In the genomic region with DNA sequence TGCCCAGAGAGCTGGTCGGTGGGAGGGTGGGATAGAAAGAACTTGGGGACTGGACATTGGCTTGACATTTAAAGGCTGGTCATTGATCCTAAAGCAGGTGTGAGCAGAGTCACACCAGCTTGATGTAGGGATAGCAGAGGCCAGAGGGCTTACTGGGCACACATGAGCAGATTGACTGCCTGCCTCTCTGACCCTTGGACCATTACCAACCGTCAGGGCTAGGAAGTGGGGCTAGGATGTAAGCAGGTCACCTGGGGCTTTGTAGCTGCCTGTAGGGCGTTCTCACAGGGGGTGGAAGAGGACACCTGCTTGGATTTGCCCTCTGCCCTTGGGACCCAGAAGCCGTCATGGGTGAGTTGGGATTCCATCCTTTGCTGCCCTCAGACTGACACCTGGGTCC, we compare ENCODE assay signal across 20 cellular contexts. TPM values are rescaled to one million over a fixed set of nuclear protein-coding genes. Genes with fewer than 3 reads are reported as not detected.
DNase-seq lines count a peak whose midpoint lies in the region; ATAC-seq, FAIRE-seq and TF ChIP-seq lines count a peak whose summit lies in the region.
"Had no signal": no experiment of that assay in that cellular context is flagged by ENCODE, and none has a peak within 500 bp of the region (broad histone marks: within the 10 kb centered on the region; RNA-seq: fewer than 3 reads in every experiment).

No MANE protein-coding gene starts in this region.

- H3K79me1 ChIP-seq in trophoblast cell (ENCODE audit: low read length): no peaks in the 10 kb centered on the region

- ATAC-seq in HepG2 (peak; percentile 68), right lobe of liver (no peak)
- ATAC-seq: A549; CD8-positive, alpha-beta T cell had no signal

- no peak overlapping the region for H3K23ac ChIP-seq in trophoblast cell (ENCODE audit: low read length)

- FAIRE-seq in HepG2 (lab: Jason Lieb, UNC): no peak
- FAIRE-seq: A549, D721Med, G401.6, GM12891, GM19239 had no signal

- H3K9me3 ChIP-seq in HepG2 (ENCODE audit: low read length) (no peaks in the 10 kb centered on the region), right lobe of liver (no peaks in the 10 kb centered on the region), trophoblast cell (ENCODE audit: insufficient read depth, low read depth, low read length) (peaks cover 3% of the 10 kb centered on the region)
- H3K9me3 ChIP-seq: A549, Caco-2 had no signal

- intact Hi-C loops in HepG2 (cut with micrococcal nuclease; ENCODE audit: unreplicated experiment): no loop called here
- intact Hi-C loops in right lobe of liver (cut with DNase I): no loop called here

- no peaks in the 10 kb centered on the region for H3K27me3 ChIP-seq in HepG2 (ENCODE audit: control insufficient read depth in 1 of 2, insufficient read depth in 2 of 2, low read length in 2 of 2)
- no peaks in the 10 kb centered on the region for H3K27me3 ChIP-seq in right lobe of liver
- no peaks in the 10 kb centered on the region for H3K27me3 ChIP-seq in trophoblast cell (ENCODE audit: insufficient read depth, low read length)
- H3K27me3 ChIP-seq: BLaER1 treated with 17β-estradiol and CSF1 and Interleukin-3, amounts not matched to agents 10 nM and 100 nM had no signal

- WGBS in HepG2 (ENCODE audit: low lambda C conversion rate): 5% methylated on average over 1 of the region's 4 CpGs
- WGBS in right lobe of liver (ENCODE audit: insufficient coverage, low coverage, low lambda C conversion rate, missing lambda C conversion rate): 67% methylated on average over 1 of the region's 4 CpGs
- WGBS in trophoblast cell (ENCODE audit: extremely low coverage, insufficient coverage, insufficient read length): no CpG with 5 or more reads among the region's 4 CpGs

- no peaks in the 10 kb centered on the region for H4K20me1 ChIP-seq in HepG2 (ENCODE audit: insufficient read depth, low read length)
- H4K20me1 ChIP-seq: BLaER1 treated with 17β-estradiol and CSF1 and Interleukin-3, amounts not matched to agents 10 nM and 100 nM had no signal

- DNase-seq in HepG2 (ENCODE audit: low spot score): no peak
- no peak for DNase-seq in right lobe of liver
- DNase-seq in trophoblast cell: no peak
- DNase-seq in activated CD4-positive, CD25-positive, alpha-beta regulatory T cell treated with anti-CD3 and anti-CD28 coated beads, Interleukin-2, amount 50 U/mL, for 72 hours: no peak
- DNase-seq in stimulated activated CD4-positive, alpha-beta T cell treated with anti-CD3 and anti-CD28 coated beads, Interleukin-12 subunit alpha, Interleukin-12 subunit beta, amount 100 ng/mL, for 4 hours: no peak
- DNase-seq: AML-193; Caco-2; Calu3; CD4-positive, alpha-beta T cell; CD8-positive, alpha-beta T cell; DMS79 treated with DMSO at 0.1 percent for 48 hours; GF-D8 had no signal

- H2AFZ ChIP-seq in HepG2 (ENCODE audit: low read length) (no peak overlapping the region), trophoblast cell (ENCODE audit: insufficient read depth, low read length, poor library complexity) (no peak overlapping the region)

- no peak for TF ChIP-seq RAD21 in HepG2 (CRISPR knock-in tag; IDR thresholded peaks at IDR 0.05)

- H2BK12ac ChIP-seq in trophoblast cell (ENCODE audit: low read length): peak overlapping the region; percentile 15

- H3K79me2 ChIP-seq in HepG2 (ENCODE audit: insufficient read depth, low read length): no peaks in the 10 kb centered on the region
- no peaks in the 10 kb centered on the region for H3K79me2 ChIP-seq in trophoblast cell (ENCODE audit: control insufficient read depth, insufficient read depth, low read length, poor library complexity)

- H3K18ac ChIP-seq in trophoblast cell (ENCODE audit: low read length): no peak overlapping the region

- in situ Hi-C loops in HepG2 (cut with HindIII; ENCODE audit: extremely low pct_ligation_motif_present, low pct_unique_long_range_greater_than_20kb): no loop called here

- H2AK5ac ChIP-seq in trophoblast cell (ENCODE audit: low read length): peak overlapping the region; percentile 4

- H3K4me2 ChIP-seq in HepG2 (ENCODE audit: low read depth, low read length) (no peak overlapping the region), trophoblast cell (ENCODE audit: low read length) (no peak overlapping the region)
- H3K4me2 ChIP-seq: A549 had no signal

- H2BK120ac ChIP-seq in trophoblast cell (ENCODE audit: insufficient read depth, low read length, poor library complexity): no peak overlapping the region

- no TSS peak for BruUV-seq in HepG2 (replicated peaks; lab: Mats Ljungman, UMichigan)

- H4K12ac ChIP-seq in trophoblast cell (ENCODE audit: low read depth, low read length): no peak overlapping the region

- H3K4me1 ChIP-seq in HepG2 (ENCODE audit: insufficient read depth, low read length): peaks cover 7% of the 10 kb centered on the region
- H3K4me1 ChIP-seq in right lobe of liver: no peaks in the 10 kb centered on the region
- H3K4me1 ChIP-seq in trophoblast cell (ENCODE audit: control insufficient read depth in 1 of 2, insufficient read depth in 2 of 2, low read length in 2 of 2): peaks cover 6 to 8% of the 10 kb centered on the region in 2 experiments
- H3K4me1 ChIP-seq: A549 had no signal

- H4K91ac ChIP-seq in trophoblast cell (ENCODE audit: low read depth, low read length): no peak overlapping the region

- H3K4me3 ChIP-seq in HepG2 (replicated peaks in 1 of 3; ENCODE audit: insufficient read depth in 1 of 3, low read depth in 2 of 3, low read length in 3 of 3) (no peak overlapping the region), right lobe of liver (no peak overlapping the region), trophoblast cell (ENCODE audit: low read depth, low read length) (no peak overlapping the region)
- H3K4me3 ChIP-seq: A549; BLaER1 treated with 17β-estradiol and CSF1 and Interleukin-3, amounts not matched to agents 10 nM and 100 nM had no signal

- H3K36me3 ChIP-seq in HepG2 (replicated peaks in 1 of 2; ENCODE audit: control insufficient read depth in 1 of 2, insufficient read depth in 2 of 2, low read length in 2 of 2): no peaks in the 10 kb centered on the region
- H3K36me3 ChIP-seq in right lobe of liver: no peaks in the 10 kb centered on the region
- no peaks in the 10 kb centered on the region for H3K36me3 ChIP-seq in trophoblast cell (ENCODE audit: control insufficient read depth in 1 of 2, insufficient read depth in 2 of 2, low read length in 2 of 2)
- H3K36me3 ChIP-seq: BLaER1 treated with 17β-estradiol and CSF1 and Interleukin-3, amounts not matched to agents 10 nM and 100 nM had no signal

- H3K27ac ChIP-seq in HepG2 (ENCODE audit: extremely low read length, insufficient read depth, low read length) (no peak overlapping the region), right lobe of liver (no peak overlapping the region), trophoblast cell (ENCODE audit: low read depth, low read length) (no peak overlapping the region)
- H3K27ac ChIP-seq: 22Rv1; A549; BLaER1 treated with 17β-estradiol and CSF1 and Interleukin-3, amounts not matched to agents 10 nM and 100 nM; C4-2B had no signal

- TF ChIP-seq POLR2A in HepG2 (IDR thresholded peaks at IDR 0.05; ENCODE audit: insufficient read depth in 1 of 2, low read depth in 2 of 2, low read length in 2 of 2) (no peak), right lobe of liver (IDR thresholded peaks at IDR 0.05) (no peak)

- H4K8ac ChIP-seq in trophoblast cell (ENCODE audit: low read depth, low read length): no peak overlapping the region

- peak overlapping the region; percentile 4 for H3K14ac ChIP-seq in trophoblast cell (ENCODE audit: low read length)

- no peak for TF ChIP-seq EP300 in HepG2 (IDR thresholded peaks at IDR 0.05; ENCODE audit: low read depth in 2 of 2, low read length in 2 of 2)
- no peak for TF ChIP-seq EP300 in HepG2 (CRISPR knock-in tag; IDR thresholded peaks at IDR 0.05; ENCODE audit: borderline replicate concordance)

- CTCF ChIA-PET in HepG2 (lab: Yijun Ruan, JAX; ENCODE audit: low intra/inter-chr PET ratio, low total read pairs): no interaction called here

- POLR2A ChIA-PET in HepG2 (lab: Yijun Ruan, JAX): no interaction called here

- H3K4ac ChIP-seq in trophoblast cell (ENCODE audit: low read depth, low read length): no peak overlapping the region

- no peak overlapping the region for H2BK5ac ChIP-seq in trophoblast cell (ENCODE audit: low read depth, low read length, poor library complexity)

- H3K9ac ChIP-seq in HepG2 (ENCODE audit: insufficient read depth, low read depth, low read length) (no peak overlapping the region), trophoblast cell (ENCODE audit: low read length) (no peak overlapping the region)
- H3K9ac ChIP-seq: BLaER1 treated with 17β-estradiol and CSF1 and Interleukin-3, amounts not matched to agents 10 nM and 100 nM had no signal

- no peak for TF ChIP-seq CTCF in HepG2 (CRISPR knock-in tag; IDR thresholded peaks at IDR 0.05)
- TF ChIP-seq CTCF in right lobe of liver (IDR thresholded peaks at IDR 0.05): no peak

TF ChIP-seq in HepG2, 621 proteins besides CTCF, POLR2A, EP300 and RAD21:
- TF ChIP-seq SOX6 (IDR thresholded peaks at IDR 0.05): no peak
- no peak for TF ChIP-seq SOX6 (CRISPR knock-in tag; IDR thresholded peaks at IDR 0.05)

RNA-seq across cellular contexts. Expression of gene SMPD3, which starts 11.1 kb away (rescaled TPM):
- total RNA-seq in HepG2 (2016; rRNA removed; fragmentation: Illumina TruSeq; extraction: Trizol) (0.07 TPM in 1 of 2 replicates, not detected in the other), right lobe of liver (10 to 100 TPM in 2 of 6 experiments, 1 to 10 TPM in 2, under 1 TPM in 2; 0.18 to 27.2 (median 5.0) TPM)
- not detected in 2 replicates for total RNA-seq in HepG2 (2016; cell fraction: cytosol; rRNA removed; fragmentation: Illumina TruSeq; extraction: Trizol; ENCODE audit: low read depth)
- total RNA-seq in HepG2 (2016; cell fraction: insoluble cytoplasmic fraction; rRNA removed; fragmentation: Illumina TruSeq; extraction: Trizol): 0.06 TPM in 1 of 2 replicates, not detected in the other
- not detected in 2 replicates for total RNA-seq in HepG2 (2016; cell fraction: membrane; rRNA removed; fragmentation: Illumina TruSeq; extraction: Trizol)
- not detected in 2 replicates for total RNA-seq in HepG2 (2016; cell fraction: nucleus; rRNA removed; fragmentation: Illumina TruSeq; extraction: Trizol)
- 0.13 and 0.32 TPM in 2 replicates for polyA plus RNA-seq in HepG2 (2011; rRNA removed)
- polyA plus RNA-seq in HepG2 (2011; cell fraction: cytosol; rRNA removed): 0.06 and 0.38 TPM in 2 replicates
- 0.51 and 0.87 TPM in 2 replicates for polyA plus RNA-seq in HepG2 (2011; cell fraction: nucleus; rRNA removed)
- 1.2 and 1.3 TPM in 2 replicates for polyA plus RNA-seq in HepG2 (2012)
- polyA plus RNA-seq in HepG2 (2016; cell fraction: cytosol; fragmentation: Illumina TruSeq; extraction: Trizol; ENCODE audit: low read depth): not detected in 2 replicates
- polyA plus RNA-seq in HepG2 (2016; cell fraction: insoluble cytoplasmic fraction; fragmentation: Illumina TruSeq; extraction: Trizol; ENCODE audit: low read depth): not detected in 2 replicates
- not detected in 2 replicates for polyA plus RNA-seq in HepG2 (2016; cell fraction: membrane; fragmentation: Illumina TruSeq; extraction: Trizol; ENCODE audit: low read depth)
- polyA plus RNA-seq in HepG2 (2016; cell fraction: nucleus; fragmentation: Illumina TruSeq; extraction: Trizol; ENCODE audit: insufficient read depth, low read depth): 0.40 TPM in 1 of 2 replicates, not detected in the other
- polyA minus RNA-seq in HepG2 (2011; rRNA and poly(A)+ RNA removed; ENCODE audit: low replicate concordance): 0.24 TPM in 1 of 2 replicates, not detected in the other
- 1.2 TPM in 1 of 2 replicates, not detected in the other for polyA minus RNA-seq in HepG2 (2011; cell fraction: cytosol; rRNA and poly(A)+ RNA removed)
- 0.52 TPM in 1 of 2 replicates, not detected in the other for polyA minus RNA-seq in HepG2 (2011; cell fraction: nucleus; rRNA and poly(A)+ RNA removed)
- polyA plus RNA-seq in trophoblast cell (2013): 3.6 and 3.9 TPM in 2 replicates
